ENCODE assay signal across 8 cellular contexts in genomic region chr12:107027304-107028053, GRCh38. TPM values are rescaled to one million over a fixed set of nuclear protein-coding genes. Genes with fewer than 3 reads are reported as not detected.
DNase-seq lines count a peak whose midpoint lies in the region; ATAC-seq lines count a peak whose summit lies in the region.

No MANE protein-coding gene starts in this region.

- DNase-seq in G401 (ENCODE audit: low spot score) = peak; percentile 99
- DNase-seq in NCI-H2227 treated with DMSO at 0.1 percent for 48 hours (lab: John Stamatoyannopoulos, UW) = peak; percentile 28
- no peak for DNase-seq in central memory CD8-positive, alpha-beta T cell (ENCODE audit: low spot score in 2 of 2)
- DNase-seq in left lobe of liver (ENCODE audit: low spot score) = no peak

- peak; percentile 98 for ATAC-seq in central memory CD8-positive, alpha-beta T cell (replicated peaks; ENCODE audit: extremely low read depth, poor library complexity, severe bottlenecking)
- ATAC-seq in left lobe of liver = peak; percentile 90
- ATAC-seq in GM21723 (IDR thresholded peaks at IDR 0.05; ENCODE audit: unreplicated experiment) = no peak
- ATAC-seq in HG03095 (IDR thresholded peaks at IDR 0.05; ENCODE audit: unreplicated experiment) = no peak
- ATAC-seq in HG02678 (IDR thresholded peaks at IDR 0.05; ENCODE audit: unreplicated experiment) = no peak

- no peaks in the 10 kb centered on the region for H3K27me3 Mint-ChIP-seq in central memory CD8-positive, alpha-beta T cell

- H3K36me3 Mint-ChIP-seq in central memory CD8-positive, alpha-beta T cell (ENCODE audit: insufficient read depth) = peaks cover 7% of the 10 kb centered on the region

- H3K4me3 Mint-ChIP-seq in central memory CD8-positive, alpha-beta T cell = peak overlapping the region; percentile 52

- H3K27ac Mint-ChIP-seq in central memory CD8-positive, alpha-beta T cell (ENCODE audit: low read depth) = peak overlapping the region; percentile 98

- in situ Hi-C loops in G401 (cut with HindIII; ENCODE audit: low sequenced_read_pairs) = no loop called here

- peak overlapping the region; percentile 51 for H3K27ac ChIP-seq in temporal lobe (ENCODE audit: low read depth, low read length)

- peaks cover 33% of the 10 kb centered on the region for H3K4me1 Mint-ChIP-seq in central memory CD8-positive, alpha-beta T cell

- no peaks in the 10 kb centered on the region for H3K9me3 Mint-ChIP-seq in central memory CD8-positive, alpha-beta T cell

RNA-seq across cellular contexts. Expression of gene MTERF2, which starts 40.5 kb away (rescaled TPM):
- total RNA-seq in G401 (2014; rRNA removed; shearing (Covaris generic)) = 18.8 and 21.3 TPM in 2 replicates
- total RNA-seq in left lobe of liver (10.6 TPM), temporal lobe (22.1 TPM)

Comparison
In these comparisons a context has a peak if more than half of its experiments do, and no peak if none do; other contexts are left out.
1. DNase-seq: peak in G401 (single experiment) and NCI-H2227 treated with DMSO at 0.1 percent for 48 hours (single experiment); none in central memory CD8-positive, alpha-beta T cell (0 of 2) and left lobe of liver (single experiment).
2. ATAC-seq: peak in central memory CD8-positive, alpha-beta T cell (single experiment) and left lobe of liver (single experiment); none in GM21723 (single experiment), HG03095 (single experiment) and HG02678 (single experiment).